ENCODE assay signal across 8 cellular contexts in genomic region chr20:38167851-38168760, GRCh38. TPM values are rescaled to one million over a fixed set of nuclear protein-coding genes. Genes with fewer than 3 reads are reported as not detected.
DNase-seq lines count a peak whose midpoint lies in the region; ATAC-seq and TF ChIP-seq lines count a peak whose summit lies in the region.

No MANE protein-coding gene starts in this region.

- H3K4ac ChIP-seq in mesendoderm (ENCODE audit: low read depth, low read length), result no peak overlapping the region

- no peaks in the 10 kb centered on the region for H3K9me3 Mint-ChIP-seq in chondrocyte (ENCODE audit: low read depth)

- no peaks in the 10 kb centered on the region for H3K9me3 ChIP-seq in MG63

- no peaks in the 10 kb centered on the region for H3K27me3 Mint-ChIP-seq in chondrocyte (ENCODE audit: low read depth)

- H3K36me3 Mint-ChIP-seq in chondrocyte (ENCODE audit: low read depth), result no peaks in the 10 kb centered on the region

- no CpG with 5 or more reads among the region's 7 CpGs for WGBS in mesendoderm (ENCODE audit: extremely low coverage, insufficient coverage, low lambda C conversion rate)

- no peaks in the 10 kb centered on the region for H3K4me1 ChIP-seq in mesendoderm (ENCODE audit: control insufficient read depth, low read depth, low read length)

- H3K9ac ChIP-seq in mesendoderm (ENCODE audit: low read length), result no peak overlapping the region

- H3K4me2 ChIP-seq in mesendoderm (ENCODE audit: low read length), result no peak overlapping the region

- no peak overlapping the region for H3K27ac ChIP-seq in mesendoderm (ENCODE audit: low read depth, low read length)

- no peak overlapping the region for H3K18ac ChIP-seq in mesendoderm (ENCODE audit: low read length)

- H3K27me3 ChIP-seq in MG63 (no peaks in the 10 kb centered on the region), mesendoderm (ENCODE audit: insufficient read depth, low read length, poor library complexity) (no peaks in the 10 kb centered on the region)

- H3K23ac ChIP-seq in mesendoderm (ENCODE audit: low read length), result no peak overlapping the region

- DNase-seq in AG08395 (ENCODE audit: low spot score) (peak; percentile 72), MG63 (peak; percentile 99), chondrocyte (ENCODE audit: low spot score) (no peak), mesendoderm (peak; percentile 73), medulla oblongata (ENCODE audit: extremely low spot score) (no peak), epidermal melanocyte (ENCODE audit: insufficient read length, low spot score) (no peak)
- DNase-seq in activated effector memory CD4-positive, alpha-beta T cell treated with Interleukin-2 at 50 U/mL for 16 hours, result no peak

- no peak overlapping the region for H2AK5ac ChIP-seq in mesendoderm (ENCODE audit: low read length)

- TF ChIP-seq CTCF in chondrocyte (IDR thresholded peaks at IDR 0.05), result no peak

- H3K4me3 Mint-ChIP-seq in chondrocyte (ENCODE audit: unreplicated experiment), result no peak overlapping the region

- no peak overlapping the region for H4K5ac ChIP-seq in mesendoderm (ENCODE audit: low read length)

- no peaks in the 10 kb centered on the region for H3K79me1 ChIP-seq in mesendoderm (ENCODE audit: low read length)

- no peaks in the 10 kb centered on the region for H3K79me2 ChIP-seq in mesendoderm (ENCODE audit: control insufficient read depth, insufficient read depth, low read length)

- H3K56ac ChIP-seq in mesendoderm (ENCODE audit: low read length), result no peak overlapping the region

- no peak for ATAC-seq in HG02610 (IDR thresholded peaks at IDR 0.05; ENCODE audit: unreplicated experiment)

- H4K8ac ChIP-seq in mesendoderm (ENCODE audit: low read depth, low read length), result no peak overlapping the region

- H3K4me1 Mint-ChIP-seq in chondrocyte (ENCODE audit: low read depth), result peaks cover 72% of the 10 kb centered on the region

- no peak overlapping the region for H2BK120ac ChIP-seq in mesendoderm (ENCODE audit: low read depth, low read length)

- peak overlapping the region; percentile 86 for H3K27ac Mint-ChIP-seq in chondrocyte (ENCODE audit: unreplicated experiment)

- no peak overlapping the region for H2BK5ac ChIP-seq in mesendoderm (ENCODE audit: low read length)

- H3K4me3 ChIP-seq in MG63, result no peak overlapping the region
- H3K4me3 ChIP-seq in mesendoderm (ENCODE audit: low read length), result no peak overlapping the region

- H2BK15ac ChIP-seq in mesendoderm (replicated peaks; ENCODE audit: low read depth), result no peak overlapping the region

- peaks cover 3% of the 10 kb centered on the region for H3K36me3 ChIP-seq in MG63
- H3K36me3 ChIP-seq in mesendoderm (ENCODE audit: control insufficient read depth, insufficient read depth, low read length), result no peaks in the 10 kb centered on the region

RNA-seq across cellular contexts. Expression of gene TGM2, which starts 3.0 kb away (rescaled TPM):
- 82.5 and 111 TPM in 2 replicates for total RNA-seq in MG63 (2014; rRNA removed; shearing (Covaris generic); ENCODE audit: low replicate concordance)
- 7.1 to 22.3 TPM (median 17.7 TPM) in 3 replicates for total RNA-seq in chondrocyte
- polyA plus RNA-seq in mesendoderm (2013, experiment 1 of 2), result 0.56 TPM
- polyA plus RNA-seq in mesendoderm (2013, experiment 2 of 2), result 0.56 TPM

Comparison
In these comparisons a context has a peak if more than half of its experiments do, and no peak if none do; other contexts are left out.
1. DNase-seq: peak in AG08395 (single experiment), MG63 (single experiment) and mesendoderm (single experiment); none in chondrocyte (single experiment), medulla oblongata (single experiment), activated effector memory CD4-positive, alpha-beta T cell treated with Interleukin-2 at 50 U/mL for 16 hours (single experiment) and epidermal melanocyte (single experiment).